In genomic region chr17:28008526-28008925, GRCh38 we compare ENCODE assay signal across 10 cellular contexts. TPM values are rescaled to one million over a fixed set of nuclear protein-coding genes. Genes with fewer than 3 reads are reported as not detected.
DNase-seq lines count a peak whose midpoint lies in the region; ATAC-seq lines count a peak whose summit lies in the region.
"Had no signal": no experiment of that assay in that cellular context is flagged by ENCODE, and none has a peak within 500 bp of the region (broad histone marks: within the 10 kb centered on the region; RNA-seq: fewer than 3 reads in every experiment).

No MANE protein-coding gene starts in this region.

- no peaks in the 10 kb centered on the region for H3K4me1 Mint-ChIP-seq in T-helper 17 cell
- no peaks in the 10 kb centered on the region for H3K4me1 Mint-ChIP-seq in activated T-cell treated with anti-CD3 and anti-CD28 coated beads, Interleukin-2, amount 50 U/mL, for 4 hours (ENCODE audit: low read depth)

- peak; percentile 66 for DNase-seq in A172 (ENCODE audit: low spot score)
- DNase-seq in HK-2 (ENCODE audit: unreplicated experiment) = peak; percentile 45
- peak; percentile 54 for DNase-seq in UCSD-AML1 (lab: John Stamatoyannopoulos, UW; ENCODE audit: unreplicated experiment)
- DNase-seq in iPS DF 4.7 (ENCODE audit: extremely low read depth, low spot score) = peak; percentile 49
- DNase-seq in T-helper 17 cell = no peak
- no peak for DNase-seq in activated T-cell treated with anti-CD3 and anti-CD28 coated beads, Interleukin-2, amount 50 U/mL, for 4 hours
- DNase-seq: esophagus squamous epithelium; stimulated activated CD4-positive, alpha-beta T cell treated with anti-CD3 and anti-CD28 coated beads, Interleukin-4, amount 100 ng/mL, for 24 hours had no signal

- H3K9me3 ChIP-seq in T-helper 17 cell (ENCODE audit: control insufficient read depth, low read length, poor library complexity, severe bottlenecking) = no peaks in the 10 kb centered on the region
- H3K9me3 ChIP-seq: esophagus squamous epithelium had no signal

- H3K27me3 Mint-ChIP-seq in T-helper 17 cell = peaks cover 14% of the 10 kb centered on the region
- H3K27me3 Mint-ChIP-seq in activated T-cell treated with anti-CD3 and anti-CD28 coated beads, Interleukin-2, amount 50 U/mL, for 4 hours (ENCODE audit: low read depth) = peaks cover 2% of the 10 kb centered on the region

- H3K36me3 Mint-ChIP-seq in T-helper 17 cell (ENCODE audit: low read depth) = no peaks in the 10 kb centered on the region
- H3K36me3 Mint-ChIP-seq in activated T-cell treated with anti-CD3 and anti-CD28 coated beads, Interleukin-2, amount 50 U/mL, for 4 hours (ENCODE audit: insufficient read depth) = no peaks in the 10 kb centered on the region

- H3K9me3 Mint-ChIP-seq in activated T-cell treated with anti-CD3 and anti-CD28 coated beads, Interleukin-2, amount 50 U/mL, for 4 hours = no peaks in the 10 kb centered on the region

- H3K27ac Mint-ChIP-seq in T-helper 17 cell = no peak overlapping the region

- ATAC-seq in HG02571 (IDR thresholded peaks at IDR 0.05; ENCODE audit: unreplicated experiment) (no peak), T-helper 17 cell (no peak), GM21723 (IDR thresholded peaks at IDR 0.05; ENCODE audit: unreplicated experiment) (no peak)
- ATAC-seq in activated T-cell treated with anti-CD3 and anti-CD28 coated beads, Interleukin-2, amount 50 U/mL, for 4 hours = no peak

- H3K4me3 Mint-ChIP-seq in T-helper 17 cell = no peak overlapping the region
- no peak overlapping the region for H3K4me3 Mint-ChIP-seq in activated T-cell treated with anti-CD3 and anti-CD28 coated beads, Interleukin-2, amount 50 U/mL, for 4 hours

RNA-seq across cellular contexts. Expression of gene NLK, which starts 34.0 kb away (rescaled TPM):
- 18.5 and 19.1 TPM in 2 replicates for total RNA-seq in A172 (2014; rRNA removed; shearing (Covaris generic))
- total RNA-seq in T-helper 17 cell = 10 to 100 TPM; 12.3 to 15.1 TPM
- 10 to 100 TPM in 2 of 3 donors, 1 to 10 TPM in 1; 9.8 to 11.2 (median 10.9) TPM for total RNA-seq in activated T-cell treated with anti-CD3 and anti-CD28 coated beads, Interleukin-2, amount 50 U/mL, for 4 hours

Comparison
In these comparisons a context has a peak if more than half of its experiments do, and no peak if none do; other contexts are left out.
1. DNase-seq: peak in A172 (single experiment), HK-2 (single experiment), UCSD-AML1 (single experiment) and iPS DF 4.7 (single experiment); none in T-helper 17 cell (0 of 3) and activated T-cell treated with anti-CD3 and anti-CD28 coated beads, Interleukin-2, amount 50 U/mL, for 4 hours (single experiment).